ENCODE assay signal across 8 cellular contexts in genomic region chr3:52153389-52154096, GRCh38.
DNase-seq lines count a peak whose midpoint lies in the region; ATAC-seq lines count a peak whose summit lies in the region.

No MANE protein-coding gene starts in this region.

- H3K4me3 Mint-ChIP-seq in stimulated activated naive CD8-positive, alpha-beta T cell treated with anti-CD3 and anti-CD28 coated beads, Interleukin-15, Interleukin-2, amounts not matched to agents 100 ng/mL and 50 ng/mL, for 24 hours, result peak overlapping the region; percentile 83

- peak overlapping the region; percentile 88 for H3K4me3 ChIP-seq in adipocyte (ENCODE audit: low read length)

- peak; percentile 6 for ATAC-seq in HG02763 (IDR thresholded peaks at IDR 0.05; ENCODE audit: unreplicated experiment)

- peak overlapping the region; percentile 89 for H3K27ac Mint-ChIP-seq in stimulated activated naive CD8-positive, alpha-beta T cell treated with anti-CD3 and anti-CD28 coated beads, Interleukin-15, Interleukin-2, amounts not matched to agents 100 ng/mL and 50 ng/mL, for 24 hours

- H3K9ac ChIP-seq in adipocyte (ENCODE audit: low read length), result peak overlapping the region; percentile 90

- H3K27me3 ChIP-seq in adipocyte (replicated peaks; ENCODE audit: control insufficient read depth, insufficient read depth, low read length), result no peaks in the 10 kb centered on the region

- H3K4me1 ChIP-seq in adipocyte (ENCODE audit: control insufficient read depth, insufficient read depth, low read length), result peaks cover 13% of the 10 kb centered on the region

- peaks cover 19% of the 10 kb centered on the region for H3K4me1 Mint-ChIP-seq in stimulated activated naive CD8-positive, alpha-beta T cell treated with anti-CD3 and anti-CD28 coated beads, Interleukin-15, Interleukin-2, amounts not matched to agents 100 ng/mL and 50 ng/mL, for 24 hours (ENCODE audit: low read depth)

- H3K36me3 Mint-ChIP-seq in stimulated activated naive CD8-positive, alpha-beta T cell treated with anti-CD3 and anti-CD28 coated beads, Interleukin-15, Interleukin-2, amounts not matched to agents 100 ng/mL and 50 ng/mL, for 24 hours (ENCODE audit: low read depth), result peaks cover 7% of the 10 kb centered on the region

- DNase-seq in NCI-H1436 (lab: John Stamatoyannopoulos, UW), result peak; percentile 3
- no peak for DNase-seq in NCI-H1436 treated with DMSO at 0.1 percent for 48 hours (lab: John Stamatoyannopoulos, UW)
- peak; percentile 48 for DNase-seq in NCI-H2196 (lab: John Stamatoyannopoulos, UW; ENCODE audit: unreplicated experiment)
- DNase-seq in adipocyte (ENCODE audit: low read depth), result peak; percentile 49
- DNase-seq in iPS-NIHi11 (ENCODE audit: low spot score), result peak; percentile 55
- no peak for DNase-seq in activated gamma-delta T cell treated with Interleukin-2 at 50 U/mL for 16 hours

- H3K9me3 Mint-ChIP-seq in stimulated activated naive CD8-positive, alpha-beta T cell treated with anti-CD3 and anti-CD28 coated beads, Interleukin-15, Interleukin-2, amounts not matched to agents 100 ng/mL and 50 ng/mL, for 24 hours, result no peaks in the 10 kb centered on the region

- H3K36me3 ChIP-seq in adipocyte (ENCODE audit: control insufficient read depth, insufficient read depth, low read length, severe bottlenecking), result no peaks in the 10 kb centered on the region

- H3K27me3 Mint-ChIP-seq in stimulated activated naive CD8-positive, alpha-beta T cell treated with anti-CD3 and anti-CD28 coated beads, Interleukin-15, Interleukin-2, amounts not matched to agents 100 ng/mL and 50 ng/mL, for 24 hours, result no peaks in the 10 kb centered on the region

- no peaks in the 10 kb centered on the region for H3K9me3 ChIP-seq in adipocyte (ENCODE audit: control insufficient read depth, low read length)

Comparison
In these comparisons a context has a peak if more than half of its experiments do, and no peak if none do; other contexts are left out.
1. DNase-seq: peak in NCI-H1436 (single experiment), NCI-H2196 (single experiment), adipocyte (single experiment) and iPS-NIHi11 (single experiment); none in NCI-H1436 treated with DMSO at 0.1 percent for 48 hours (single experiment) and activated gamma-delta T cell treated with Interleukin-2 at 50 U/mL for 16 hours (single experiment).